Comparison of ENCODE assay signal across 17 cellular contexts in the genomic region with DNA sequence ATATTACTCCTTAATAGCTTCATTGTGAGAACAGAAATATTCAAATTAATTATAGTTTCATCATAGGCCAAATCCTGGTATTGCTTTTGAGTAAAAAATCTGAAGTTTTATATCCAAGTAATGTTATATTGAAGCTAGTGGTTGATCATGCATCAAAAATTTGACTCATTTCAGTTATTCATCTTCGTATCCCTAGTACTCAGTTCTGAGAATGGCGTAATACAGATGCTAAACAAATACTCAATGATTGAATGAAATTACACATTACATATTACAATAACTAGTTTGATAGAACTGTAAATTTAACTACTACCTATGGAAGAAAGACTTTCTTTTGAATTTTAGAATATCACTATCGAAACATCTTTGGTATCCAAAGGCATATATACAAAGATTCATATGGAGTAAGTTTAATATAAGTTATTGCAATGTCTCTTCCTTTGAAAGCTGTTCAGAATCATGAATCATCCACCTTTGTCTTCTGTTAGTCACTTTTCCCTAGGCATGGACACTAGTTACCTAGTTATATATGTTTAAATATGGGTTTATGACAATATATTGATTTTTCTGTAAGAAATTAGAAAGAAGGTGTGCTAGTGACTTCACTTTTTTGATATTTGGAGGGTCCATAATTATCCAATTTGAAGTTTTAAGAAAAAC. TPM values are rescaled to one million over a fixed set of nuclear protein-coding genes. Genes with fewer than 3 reads are reported as not detected.
"Had no signal": no experiment of that assay in that cellular context is flagged by ENCODE, and none has a peak within 500 bp of the region (broad histone marks: within the 10 kb centered on the region; RNA-seq: fewer than 3 reads in every experiment).

No MANE protein-coding gene starts in this region.

- H3K27ac Mint-ChIP-seq: activated naive CD4-positive, alpha-beta T cell treated with anti-CD3 and anti-CD28 coated beads, Interleukin-2, amount 10 ng/mL, durations not matched to agents 7 days and 5 days; activated naive CD8-positive, alpha-beta T cell treated with anti-CD3 and anti-CD28 coated beads, Interleukin-2, amount 50 U/mL, for 24 hours; immature natural killer cell; naive thymus-derived CD8-positive, alpha-beta T cell; stimulated activated naive CD8-positive, alpha-beta T cell treated with anti-CD3 and anti-CD28 coated beads, Interleukin-15, Interleukin-2, amounts not matched to agents 100 ng/mL and 50 ng/mL, for 24 hours; T-helper 1 cell treated with Interleukin-12 subunit alpha and Interleukin-12 subunit beta and Interleukin-4 antibody, amounts not matched to agents 30 μg/mL and 1 μg/mL, for 36 hours had no signal

- H3K36me3 ChIP-seq: esophagus muscularis mucosa, right atrium auricular region, tibial nerve, vagina had no signal

- H3K27me3 ChIP-seq: esophagus muscularis mucosa, right atrium auricular region, vagina had no signal

- H3K27ac ChIP-seq: esophagus muscularis mucosa, right atrium auricular region, tibial nerve, vagina had no signal

- H3K4me3 Mint-ChIP-seq: activated naive CD4-positive, alpha-beta T cell treated with anti-CD3 and anti-CD28 coated beads, Interleukin-2, amount 10 ng/mL, durations not matched to agents 7 days and 5 days; activated naive CD8-positive, alpha-beta T cell treated with anti-CD3 and anti-CD28 coated beads, Interleukin-2, amount 50 U/mL, for 24 hours; activated T-cell treated with anti-CD3 and anti-CD28 coated beads, Interleukin-2, amount 50 U/mL, for 4 hours; naive thymus-derived CD8-positive, alpha-beta T cell; stimulated activated naive CD8-positive, alpha-beta T cell treated with anti-CD3 and anti-CD28 coated beads, Interleukin-15, Interleukin-2, amounts not matched to agents 100 ng/mL and 50 ng/mL, for 24 hours; T-helper 1 cell treated with Interleukin-12 subunit alpha and Interleukin-12 subunit beta and Interleukin-4 antibody, amounts not matched to agents 30 μg/mL and 1 μg/mL, for 36 hours had no signal

- H3K9me3 ChIP-seq: esophagus muscularis mucosa, right atrium auricular region, tibial nerve, vagina had no signal

- H3K4me3 ChIP-seq: esophagus muscularis mucosa, right atrium auricular region, tibial nerve, vagina had no signal

- H3K9me3 Mint-ChIP-seq: activated naive CD4-positive, alpha-beta T cell treated with anti-CD3 and anti-CD28 coated beads, Interleukin-2, amount 10 ng/mL, durations not matched to agents 7 days and 5 days; activated naive CD8-positive, alpha-beta T cell treated with anti-CD3 and anti-CD28 coated beads, Interleukin-2, amount 50 U/mL, for 24 hours; stimulated activated naive CD8-positive, alpha-beta T cell treated with anti-CD3 and anti-CD28 coated beads, Interleukin-15, Interleukin-2, amounts not matched to agents 100 ng/mL and 50 ng/mL, for 24 hours; T-helper 1 cell treated with Interleukin-12 subunit alpha and Interleukin-12 subunit beta and Interleukin-4 antibody, amounts not matched to agents 30 μg/mL and 1 μg/mL, for 36 hours had no signal

- DNase-seq: activated CD4-positive, alpha-beta T cell treated with anti-CD3 and anti-CD28 coated beads, Interleukin-2, amount 50 U/mL, for 1 hour; activated CD8-positive, alpha-beta memory T cell treated with anti-CD3 and anti-CD28 coated beads, Interleukin-2, amount 50 U/mL, for 4 hours; activated naive CD4-positive, alpha-beta T cell treated with anti-CD3 and anti-CD28 coated beads, Interleukin-2, amount 10 ng/mL, durations not matched to agents 7 days and 5 days; activated naive CD8-positive, alpha-beta T cell treated with anti-CD3 and anti-CD28 coated beads, Interleukin-2, amount 50 U/mL, for 24 hours; activated T-cell treated with anti-CD3 and anti-CD28 coated beads, Interleukin-2, amount 50 U/mL, for 4 hours; anterior cingulate cortex; cerebellar nuclear complex; cortex of kidney; immature natural killer cell; naive thymus-derived CD8-positive, alpha-beta T cell; occipital lobe had no signal

RNA-seq across cellular contexts. Expression of gene ZNF462, which starts 5.0 kb away (rescaled TPM):
- total RNA-seq: naive thymus-derived CD8-positive, alpha-beta T cell had no signal
- polyA plus RNA-seq: naive thymus-derived CD8-positive, alpha-beta T cell had no signal
